In genomic region chr5:134577022-134577795, GRCh38 we compare ENCODE assay signal across 8 cellular contexts. TPM values are rescaled to one million over a fixed set of nuclear protein-coding genes. Genes with fewer than 3 reads are reported as not detected.
DNase-seq lines count a peak whose midpoint lies in the region; ATAC-seq and TF ChIP-seq lines count a peak whose summit lies in the region.

No MANE protein-coding gene starts in this region.

- no peak for DNase-seq in activated CD4-positive, alpha-beta memory T cell treated with anti-CD3 and anti-CD28 coated beads for 36 hours
- DNase-seq in activated CD4-positive, alpha-beta memory T cell treated with anti-CD3 and anti-CD28 coated beads, Interleukin-2, amount 10 ng/mL, durations not matched to agents 7 days and 5 days, result no peak
- DNase-seq in fibroblast of pulmonary artery (ENCODE audit: low read depth), result peak; percentile 78
- DNase-seq in NCI-H526 (lab: John Stamatoyannopoulos, UW), result no peak
- no peak for DNase-seq in RPMI8226

- intact Hi-C loops in activated CD4-positive, alpha-beta memory T cell treated with anti-CD3 and anti-CD28 coated beads for 36 hours (cut with micrococcal nuclease), result loop anchor here (1.0 to 5.0 kb wide), 3 partner anchors 50 to 274 kb away; partner anchors contain the start of gene UBE2B

- H3K4me3 ChIP-seq in fibroblast of pulmonary artery (replicated peaks; ENCODE audit: low read depth, low read length) (no peak overlapping the region), skeletal muscle satellite cell (ENCODE audit: low read length) (no peak overlapping the region)

- CTCF ChIA-PET in activated CD4-positive, alpha-beta memory T cell treated with anti-CD3 and anti-CD28 coated beads for 36 hours (lab: Charles Lee), result interaction anchor here (0.6 to 5.9 kb wide), 14 partner anchors 10 to 472 kb away, joined by 3 to 48 read pairs (median 6); partner anchors contain the start of gene CDKN2AIPNL
- CTCF ChIA-PET in activated CD4-positive, alpha-beta memory T cell treated with anti-CD3 and anti-CD28 coated beads, Interleukin-2, amount 10 ng/mL, durations not matched to agents 7 days and 5 days (lab: Charles Lee), result interaction anchor here (0.6 to 2.2 kb wide), 15 partner anchors 10 to 324 kb away, joined by 3 to 17 read pairs (median 3); partner anchors contain the start of gene CDKN2AIPNL

- peaks cover 18% of the 10 kb centered on the region for H3K4me1 ChIP-seq in skeletal muscle satellite cell (ENCODE audit: control insufficient read depth, insufficient read depth, low read length)

- peaks cover 8% of the 10 kb centered on the region for H3K4me1 Mint-ChIP-seq in activated CD4-positive, alpha-beta memory T cell treated with anti-CD3 and anti-CD28 coated beads for 36 hours (ENCODE audit: low read depth)
- no peaks in the 10 kb centered on the region for H3K4me1 Mint-ChIP-seq in activated CD4-positive, alpha-beta memory T cell treated with anti-CD3 and anti-CD28 coated beads, Interleukin-2, amount 10 ng/mL, durations not matched to agents 7 days and 5 days

- H3K27me3 ChIP-seq in skeletal muscle satellite cell (ENCODE audit: control insufficient read depth, insufficient read depth, low read length), result no peaks in the 10 kb centered on the region

- ATAC-seq in SK-N-SH treated with all-trans-retinoic acid at 6 μM for 48 hours, result peak; percentile 94
- no peak for ATAC-seq in GM21529 (IDR thresholded peaks at IDR 0.05; ENCODE audit: unreplicated experiment)

- peak overlapping the region; percentile 5 for H3K9ac ChIP-seq in skeletal muscle satellite cell (ENCODE audit: low read depth, low read length)

- peak overlapping the region; percentile 65 for H3K27ac Mint-ChIP-seq in activated CD4-positive, alpha-beta memory T cell treated with anti-CD3 and anti-CD28 coated beads for 36 hours
- no peak overlapping the region for H3K27ac Mint-ChIP-seq in activated CD4-positive, alpha-beta memory T cell treated with anti-CD3 and anti-CD28 coated beads, Interleukin-2, amount 10 ng/mL, durations not matched to agents 7 days and 5 days

- POLR2A ChIA-PET in activated CD4-positive, alpha-beta memory T cell treated with anti-CD3 and anti-CD28 coated beads for 36 hours (lab: Charles Lee), result no interaction called here
- POLR2A ChIA-PET in activated CD4-positive, alpha-beta memory T cell treated with anti-CD3 and anti-CD28 coated beads, Interleukin-2, amount 10 ng/mL, durations not matched to agents 7 days and 5 days (lab: Charles Lee), result interaction anchor here (0.9 to 2.0 kb wide), 3 partner anchors 51 to 205 kb away, joined by 3 to 8 read pairs (median 7); partner anchors contain the start of genes JADE2 and UBE2B

- no peaks in the 10 kb centered on the region for H3K27me3 Mint-ChIP-seq in activated CD4-positive, alpha-beta memory T cell treated with anti-CD3 and anti-CD28 coated beads for 36 hours
- no peaks in the 10 kb centered on the region for H3K27me3 Mint-ChIP-seq in activated CD4-positive, alpha-beta memory T cell treated with anti-CD3 and anti-CD28 coated beads, Interleukin-2, amount 10 ng/mL, durations not matched to agents 7 days and 5 days

- no peak overlapping the region for H3K4me2 ChIP-seq in skeletal muscle satellite cell (ENCODE audit: low read length)

- no peaks in the 10 kb centered on the region for H3K9me3 ChIP-seq in skeletal muscle satellite cell (replicated peaks; ENCODE audit: low read length)

- peaks cover 75% of the 10 kb centered on the region for H3K36me3 ChIP-seq in skeletal muscle satellite cell (ENCODE audit: insufficient read depth, low read length)

- peaks cover 41% of the 10 kb centered on the region for H3K36me3 Mint-ChIP-seq in activated CD4-positive, alpha-beta memory T cell treated with anti-CD3 and anti-CD28 coated beads for 36 hours
- peaks cover 63% of the 10 kb centered on the region for H3K36me3 Mint-ChIP-seq in activated CD4-positive, alpha-beta memory T cell treated with anti-CD3 and anti-CD28 coated beads, Interleukin-2, amount 10 ng/mL, durations not matched to agents 7 days and 5 days (ENCODE audit: low read depth)

- no peak overlapping the region for H3K4me3 Mint-ChIP-seq in activated CD4-positive, alpha-beta memory T cell treated with anti-CD3 and anti-CD28 coated beads for 36 hours
- H3K4me3 Mint-ChIP-seq in activated CD4-positive, alpha-beta memory T cell treated with anti-CD3 and anti-CD28 coated beads, Interleukin-2, amount 10 ng/mL, durations not matched to agents 7 days and 5 days, result no peak overlapping the region

- H3K9me3 Mint-ChIP-seq in activated CD4-positive, alpha-beta memory T cell treated with anti-CD3 and anti-CD28 coated beads for 36 hours, result no peaks in the 10 kb centered on the region
- H3K9me3 Mint-ChIP-seq in activated CD4-positive, alpha-beta memory T cell treated with anti-CD3 and anti-CD28 coated beads, Interleukin-2, amount 10 ng/mL, durations not matched to agents 7 days and 5 days, result no peaks in the 10 kb centered on the region

- no peak for TF ChIP-seq CTCF in fibroblast of pulmonary artery (IDR thresholded peaks at IDR 0.05; ENCODE audit: low read length, missing control alignments)

TF ChIP-seq in SK-N-SH treated with all-trans-retinoic acid at 6 μM for 48 hours, 23 proteins besides CTCF, POLR2A, EP300 and RAD21:
- TF ChIP-seq GLIS3 (CRISPR knock-in tag; IDR thresholded peaks at IDR 0.05) (no peak), CSRNP3 (CRISPR knock-in tag; IDR thresholded peaks at IDR 0.05) (no peak), TOX (CRISPR knock-in tag; IDR thresholded peaks at IDR 0.05; ENCODE audit: borderline replicate concordance) (no peak), ZC3H10 (CRISPR knock-in tag; IDR thresholded peaks at IDR 0.05) (no peak), ISL1 (CRISPR knock-in tag; IDR thresholded peaks at IDR 0.05) (no peak), ZNF8 (CRISPR knock-in tag; IDR thresholded peaks at IDR 0.05) (no peak), BACH2 (CRISPR knock-in tag; IDR thresholded peaks at IDR 0.05; ENCODE audit: borderline replicate concordance) (no peak), ZFP30 (CRISPR knock-in tag; IDR thresholded peaks at IDR 0.05) (no peak), RARB (CRISPR knock-in tag; IDR thresholded peaks at IDR 0.05) (no peak), ZNF70 (CRISPR knock-in tag; IDR thresholded peaks at IDR 0.05) (no peak), OSR1 (CRISPR knock-in tag; IDR thresholded peaks at IDR 0.05) (no peak), ZNF565 (CRISPR knock-in tag; conservative IDR thresholded peaks at IDR 0.05; ENCODE audit: low read depth) (no peak), POU6F1 (CRISPR knock-in tag; IDR thresholded peaks at IDR 0.05; ENCODE audit: borderline replicate concordance, low read depth) (no peak), ZFP3 (CRISPR knock-in tag; IDR thresholded peaks at IDR 0.05) (no peak), ESRRG (CRISPR knock-in tag; IDR thresholded peaks at IDR 0.05) (no peak)
- TF ChIP-seq, protein P1, sequence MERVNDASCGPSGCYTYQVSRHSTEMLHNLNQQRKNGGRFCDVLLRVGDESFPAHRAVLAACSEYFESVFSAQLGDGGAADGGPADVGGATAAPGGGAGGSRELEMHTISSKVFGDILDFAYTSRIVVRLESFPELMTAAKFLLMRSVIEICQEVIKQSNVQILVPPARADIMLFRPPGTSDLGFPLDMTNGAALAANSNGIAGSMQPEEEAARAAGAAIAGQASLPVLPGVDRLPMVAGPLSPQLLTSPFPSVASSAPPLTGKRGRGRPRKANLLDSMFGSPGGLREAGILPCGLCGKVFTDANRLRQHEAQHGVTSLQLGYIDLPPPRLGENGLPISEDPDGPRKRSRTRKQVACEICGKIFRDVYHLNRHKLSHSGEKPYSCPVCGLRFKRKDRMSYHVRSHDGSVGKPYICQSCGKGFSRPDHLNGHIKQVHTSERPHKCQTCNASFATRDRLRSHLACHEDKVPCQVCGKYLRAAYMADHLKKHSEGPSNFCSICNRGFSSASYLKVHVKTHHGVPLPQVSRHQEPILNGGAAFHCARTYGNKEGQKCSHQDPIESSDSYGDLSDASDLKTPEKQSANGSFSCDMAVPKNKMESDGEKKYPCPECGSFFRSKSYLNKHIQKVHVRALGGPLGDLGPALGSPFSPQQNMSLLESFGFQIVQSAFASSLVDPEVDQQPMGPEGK (CRISPR knock-in tag; IDR thresholded peaks at IDR 0.05; ENCODE audit: borderline replicate concordance), result no peak

RNA-seq across cellular contexts. Expression of gene JADE2, which starts 51.7 kb away (rescaled TPM):
- total RNA-seq in activated CD4-positive, alpha-beta memory T cell treated with anti-CD3 and anti-CD28 coated beads for 36 hours, result 10 to 100 TPM; 79.4 to 81.6 TPM
- 10 to 100 TPM; 72.7 to 73.5 TPM for total RNA-seq in activated CD4-positive, alpha-beta memory T cell treated with anti-CD3 and anti-CD28 coated beads, Interleukin-2, amount 10 ng/mL, durations not matched to agents 7 days and 5 days
- 23.8 and 35.8 TPM in 2 replicates for total RNA-seq in skeletal muscle satellite cell (2012; rRNA removed)

RNA-seq across cellular contexts. Expression of gene SAR1B, which starts 55.4 kb away (rescaled TPM):
- total RNA-seq in activated CD4-positive, alpha-beta memory T cell treated with anti-CD3 and anti-CD28 coated beads for 36 hours, result 10 to 100 TPM; 56.8 to 61.1 TPM
- total RNA-seq in activated CD4-positive, alpha-beta memory T cell treated with anti-CD3 and anti-CD28 coated beads, Interleukin-2, amount 10 ng/mL, durations not matched to agents 7 days and 5 days, result 10 to 100 TPM; 55.3 to 57.7 TPM
- total RNA-seq in skeletal muscle satellite cell (2012; rRNA removed), result 43.5 and 75.0 TPM in 2 replicates
